In the genomic region with DNA sequence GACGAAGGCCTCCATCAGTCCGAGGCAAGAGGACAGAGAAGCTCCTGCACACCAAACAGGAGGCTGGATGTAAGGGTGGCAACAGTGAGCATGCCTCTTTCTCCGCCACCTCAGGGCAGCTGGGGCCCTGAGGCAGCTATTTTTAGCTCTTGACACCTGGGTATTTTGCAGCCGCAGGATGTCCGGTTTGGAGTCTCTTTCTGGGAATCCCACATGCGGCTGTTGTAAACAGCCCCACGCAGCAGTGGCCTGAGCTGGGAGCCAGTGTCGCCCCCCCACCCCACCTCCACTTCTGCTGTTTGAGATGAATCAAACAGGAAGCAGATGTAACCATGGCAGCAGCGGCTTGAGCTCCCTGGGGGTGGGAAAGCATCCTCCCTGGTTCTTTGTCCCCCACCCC, we compare ENCODE assay signal across 1 cellular context.
TF ChIP-seq lines count a peak whose summit lies in the region.

No MANE protein-coding gene starts in this region.

TF ChIP-seq in GM12878, 131 proteins besides CTCF, POLR2A, EP300 and RAD21:
- TF ChIP-seq NFIC (IDR thresholded peaks at IDR 0.05; ENCODE audit: low read depth, low read length): peak; percentile 51; the same call in 1 of the 2 replicates
- TF ChIP-seq KLF5 (IDR thresholded peaks at IDR 0.05; ENCODE audit: partially characterized antibody): no peak
- TF ChIP-seq MEF2B (IDR thresholded peaks at IDR 0.05; ENCODE audit: partially characterized antibody, poor library complexity, severe bottlenecking): peak; percentile 71
- TF ChIP-seq NR2F1 (conservative IDR thresholded peaks at IDR 0.05): no peak
- peak; percentile 90 for TF ChIP-seq MEF2A (IDR thresholded peaks at IDR 0.05; ENCODE audit: insufficient read depth, low read depth, low read length)
- TF ChIP-seq PRDM15 (CRISPR knock-in tag; IDR thresholded peaks at IDR 0.05): no peak
- TF ChIP-seq MTA2 (IDR thresholded peaks at IDR 0.05; ENCODE audit: low read depth): 0 out of 2 replicates have a peak, but pooled peaks have one; percentile 22
- peak; percentile 61; the same call in 1 of the 2 replicates for TF ChIP-seq EED (IDR thresholded peaks at IDR 0.05; ENCODE audit: low read depth)
- peak; percentile 59 to 70; a peak in 3 of 4 replicates for TF ChIP-seq IKZF2 (IDR thresholded peaks at IDR 0.05)
- no peak for TF ChIP-seq CUX1 (IDR thresholded peaks at IDR 0.05; ENCODE audit: insufficient replicate concordance, low read depth, low read length)
- TF ChIP-seq TCF12 (IDR thresholded peaks at IDR 0.05; ENCODE audit: low read depth, low read length): 0 out of 2 replicates have a peak, but pooled peaks have one; percentile 36
- TF ChIP-seq SMARCA5 (IDR thresholded peaks at IDR 0.05): no peak
- TF ChIP-seq, protein P1, sequence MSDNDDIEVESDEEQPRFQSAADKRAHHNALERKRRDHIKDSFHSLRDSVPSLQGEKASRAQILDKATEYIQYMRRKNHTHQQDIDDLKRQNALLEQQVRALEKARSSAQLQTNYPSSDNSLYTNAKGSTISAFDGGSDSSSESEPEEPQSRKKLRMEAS (IDR thresholded peaks at IDR 0.05; ENCODE audit: low read depth, low read length): peak; percentile 42; the same call in 1 of the 2 replicates
- TF ChIP-seq TBL1XR1 (IDR thresholded peaks at IDR 0.05; ENCODE audit: low read depth, low read length): peak; percentile 88
- TF ChIP-seq CREM (IDR thresholded peaks at IDR 0.05; ENCODE audit: low read depth): peak; percentile 33; the same call in 1 of the 2 replicates
- no peak for TF ChIP-seq KDM1A (IDR thresholded peaks at IDR 0.05; ENCODE audit: borderline replicate concordance)
- 0 out of 3 replicates have a peak, but pooled peaks of 1 of the 2 experiments have one; percentile 29 for TF ChIP-seq EGR1 (IDR thresholded peaks at IDR 0.05; ENCODE audit: borderline replicate concordance in 1 of 2, low read depth in 2 of 2, low read length in 2 of 2)
- peak; percentile 27; the same call in 1 of the 2 replicates for TF ChIP-seq ATF2 (IDR thresholded peaks at IDR 0.05; ENCODE audit: low read length)
- TF ChIP-seq IKZF1 (conservative IDR thresholded peaks at IDR 0.05): peak; percentile 79
- TF ChIP-seq MTA3 (IDR thresholded peaks at IDR 0.05; ENCODE audit: borderline replicate concordance, low read length): peak; percentile 73; the same call in 1 of the 2 replicates
- peak; percentile 72 for TF ChIP-seq RUNX3 (IDR thresholded peaks at IDR 0.05; ENCODE audit: low read length)
- TF ChIP-seq BHLHE40 (IDR thresholded peaks at IDR 0.05; ENCODE audit: borderline replicate concordance in 1 of 2, low read depth in 2 of 2, low read length in 1 of 2): 0 out of 4 replicates have a peak, but pooled peaks of 1 of the 2 experiments have one; percentile 16
- TF ChIP-seq, protein P2, sequence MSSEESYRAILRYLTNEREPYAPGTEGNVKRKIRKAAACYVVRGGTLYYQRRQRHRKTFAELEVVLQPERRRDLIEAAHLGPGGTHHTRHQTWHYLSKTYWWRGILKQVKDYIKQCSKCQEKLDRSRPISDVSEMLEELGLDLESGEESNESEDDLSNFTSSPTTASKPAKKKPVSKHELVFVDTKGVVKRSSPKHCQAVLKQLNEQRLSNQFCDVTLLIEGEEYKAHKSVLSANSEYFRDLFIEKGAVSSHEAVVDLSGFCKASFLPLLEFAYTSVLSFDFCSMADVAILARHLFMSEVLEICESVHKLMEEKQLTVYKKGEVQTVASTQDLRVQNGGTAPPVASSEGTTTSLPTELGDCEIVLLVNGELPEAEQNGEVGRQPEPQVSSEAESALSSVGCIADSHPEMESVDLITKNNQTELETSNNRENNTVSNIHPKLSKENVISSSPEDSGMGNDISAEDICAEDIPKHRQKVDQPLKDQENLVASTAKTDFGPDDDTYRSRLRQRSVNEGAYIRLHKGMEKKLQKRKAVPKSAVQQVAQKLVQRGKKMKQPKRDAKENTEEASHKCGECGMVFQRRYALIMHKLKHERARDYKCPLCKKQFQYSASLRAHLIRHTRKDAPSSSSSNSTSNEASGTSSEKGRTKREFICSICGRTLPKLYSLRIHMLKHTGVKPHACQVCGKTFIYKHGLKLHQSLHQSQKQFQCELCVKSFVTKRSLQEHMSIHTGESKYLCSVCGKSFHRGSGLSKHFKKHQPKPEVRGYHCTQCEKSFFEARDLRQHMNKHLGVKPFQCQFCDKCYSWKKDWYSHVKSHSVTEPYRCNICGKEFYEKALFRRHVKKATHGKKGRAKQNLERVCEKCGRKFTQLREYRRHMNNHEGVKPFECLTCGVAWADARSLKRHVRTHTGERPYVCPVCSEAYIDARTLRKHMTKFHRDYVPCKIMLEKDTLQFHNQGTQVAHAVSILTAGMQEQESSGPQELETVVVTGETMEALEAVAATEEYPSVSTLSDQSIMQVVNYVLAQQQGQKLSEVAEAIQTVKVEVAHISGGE (CRISPR knock-in tag; IDR thresholded peaks at IDR 0.05): no peak
- TF ChIP-seq TCF3 (IDR thresholded peaks at IDR 0.05; ENCODE audit: borderline replicate concordance, insufficient read depth, low read depth, low read length): peak; percentile 47; the same call in 1 of the 2 replicates
